ENCODE assay signal across 25 cellular contexts in genomic region chr10:44193156-44193555, GRCh38.
"Had no signal": no experiment of that assay in that cellular context is flagged by ENCODE, and none has a peak within 500 bp of the region (broad histone marks: within the 10 kb centered on the region; RNA-seq: fewer than 3 reads in every experiment).

No MANE protein-coding gene starts in this region.

- H3K4me3 ChIP-seq: SJSA1 had no signal

- DNase-seq: activated CD4-positive, alpha-beta T cell treated with anti-CD3 and anti-CD28 coated beads for 48 hours; activated CD4-positive, alpha-beta T cell treated with anti-CD3 and anti-CD28 coated beads, Interleukin-2, amount 50 U/mL, for 4 hours; activated CD4-positive, CD25-positive, alpha-beta regulatory T cell treated with anti-CD3 and anti-CD28 coated beads, Interleukin-2, amount 50 U/mL, for 72 hours; activated CD8-positive, alpha-beta memory T cell treated with anti-CD3 and anti-CD28 coated beads, Interleukin-2, amount 50 U/mL, for 48 hours; activated effector memory CD4-positive, alpha-beta T cell treated with Interleukin-2 at 50 U/mL for 16 hours; activated naive CD4-positive, alpha-beta T cell; activated T-cell treated with anti-CD3 and anti-CD28 coated beads, Interleukin-2, amount 50 U/mL, for 1 hour; aorta; MM.1S; NCI-H1105; NCI-H1436; NCI-H1694 treated with DMSO at 0.1 percent for 48 hours; NCI-H2029 treated with DMSO at 0.1 percent for 48 hours; NCI-H345; NCI-H510A; NCI-H69; NK-92 treated with Interleukin-12 subunit alpha and Interleukin-12 subunit beta, amount 100 ng/mL, for 24 hours; OCI-M1; Right ventricle myocardium superior; SW 1271 had no signal

- ATAC-seq: activated CD8-positive, alpha-beta T cell treated with anti-CD3 and anti-CD28 coated beads, Interleukin-2, amount 10 ng/mL, durations not matched to agents 7 days and 5 days; Panc1; SK-N-SH treated with all-trans-retinoic acid at 6 μM for 48 hours; WTC11 had no signal
